30 cellular contexts compared by ENCODE assay signal in genomic region chr3:107488942-107489341, GRCh38.
"Had no signal": no experiment of that assay in that cellular context is flagged by ENCODE, and none has a peak within 500 bp of the region (broad histone marks: within the 10 kb centered on the region; RNA-seq: fewer than 3 reads in every experiment).

No MANE protein-coding gene starts in this region.

- H3K27me3 Mint-ChIP-seq: activated T-cell treated with anti-CD3 and anti-CD28 coated beads, Interleukin-2, amount 50 U/mL, for 24 hours; stimulated activated memory B cell treated with anti-CD40 and anti-IgM and Interleukin-4, amounts not matched to agents 10 μg/mL and 1 μg/mL and 100 μg/mL, for 72 hours had no signal

- FAIRE-seq: bronchial epithelial cell had no signal

- H3K27me3 ChIP-seq: esophagus muscularis mucosa, neural progenitor cell, vagina had no signal

- H3K27ac ChIP-seq: esophagus muscularis mucosa, neural progenitor cell, vagina, WERI-Rb-1 had no signal

- H3K9ac ChIP-seq: neural progenitor cell had no signal

- H3K4me3 ChIP-seq: esophagus muscularis mucosa, neural progenitor cell, vagina had no signal

- H3K36me3 Mint-ChIP-seq: memory B cell; natural killer cell; neural progenitor cell; stimulated activated memory B cell treated with anti-CD40 and anti-IgM and Interleukin-4, amounts not matched to agents 10 μg/mL and 1 μg/mL and 100 μg/mL, for 72 hours; type B pancreatic cell had no signal

- H3K36me3 ChIP-seq: esophagus muscularis mucosa, neural progenitor cell, vagina, WERI-Rb-1 had no signal

- H3K27ac Mint-ChIP-seq: activated CD4-positive, alpha-beta memory T cell treated with anti-CD3 and anti-CD28 coated beads, Interleukin-2, amount 10 ng/mL, durations not matched to agents 7 days and 5 days; activated CD4-positive, alpha-beta T cell treated with anti-CD3 and anti-CD28 coated beads, Interleukin-2, amount 10 ng/mL, durations not matched to agents 7 days and 5 days; activated T-cell treated with anti-CD3 and anti-CD28 coated beads, Interleukin-2, amount 50 U/mL, for 24 hours; dendritic cell treated with granulocyte-macrophage colony-stimulating factor and Interleukin-4, amounts not matched to agents 40 ng/mL and 50 ng/mL, for 4 days; endodermal cell; memory B cell; natural killer cell; neural progenitor cell; stimulated activated memory B cell treated with anti-CD40 and anti-IgM and Interleukin-4, amounts not matched to agents 10 μg/mL and 1 μg/mL and 100 μg/mL, for 72 hours; stimulated activated naive CD8-positive, alpha-beta T cell treated with anti-CD3 and anti-CD28 coated beads, Interleukin-15, amount 100 ng/mL, for 72 hours; type B pancreatic cell had no signal

- DNase-seq: activated CD4-positive, alpha-beta memory T cell treated with anti-CD3 and anti-CD28 coated beads, Interleukin-2, amount 10 ng/mL, durations not matched to agents 7 days and 5 days; activated CD4-positive, alpha-beta T cell treated with anti-CD3 and anti-CD28 coated beads, Interleukin-2, amount 10 ng/mL, durations not matched to agents 7 days and 5 days; activated CD8-positive, alpha-beta memory T cell treated with anti-CD3 and anti-CD28 coated beads, Interleukin-2, amount 50 U/mL, for 48 hours; activated gamma-delta T cell; activated naive CD4-positive, alpha-beta T cell treated with anti-CD3 and anti-CD28 coated beads, Interleukin-2, amount 50 U/mL, for 16 hours; activated T-cell treated with anti-CD3 and anti-CD28 coated beads, Interleukin-2, amount 50 U/mL, for 24 hours; anterior cingulate cortex; endodermal cell; islet precursor cell; midbrain; natural killer cell; posterior cingulate gyrus; small intestine; stimulated activated CD4-positive, alpha-beta T cell treated with anti-CD3 and anti-CD28 coated beads, Interleukin-4, amount 100 ng/mL, for 4 hours; stimulated activated CD8-positive, alpha-beta memory T cell treated with anti-CD3 and anti-CD28 coated beads, Interleukin-4, amount 100 ng/mL, for 48 hours; stimulated activated naive CD8-positive, alpha-beta T cell treated with anti-CD3 and anti-CD28 coated beads, Interleukin-15, amount 100 ng/mL, for 72 hours; substantia nigra; T-helper 1 cell; WERI-Rb-1 had no signal

- H3K4me1 Mint-ChIP-seq: activated CD4-positive, alpha-beta memory T cell treated with anti-CD3 and anti-CD28 coated beads, Interleukin-2, amount 10 ng/mL, durations not matched to agents 7 days and 5 days; activated CD4-positive, alpha-beta T cell treated with anti-CD3 and anti-CD28 coated beads, Interleukin-2, amount 10 ng/mL, durations not matched to agents 7 days and 5 days; central memory CD8-positive, alpha-beta T cell; memory B cell; natural killer cell; stimulated activated memory B cell treated with anti-CD40 and anti-IgM and Interleukin-4, amounts not matched to agents 10 μg/mL and 1 μg/mL and 100 μg/mL, for 72 hours; stimulated activated naive CD8-positive, alpha-beta T cell treated with anti-CD3 and anti-CD28 coated beads, Interleukin-15, amount 100 ng/mL, for 72 hours had no signal

- H3K4me3 Mint-ChIP-seq: activated CD4-positive, alpha-beta memory T cell treated with anti-CD3 and anti-CD28 coated beads, Interleukin-2, amount 10 ng/mL, durations not matched to agents 7 days and 5 days; activated CD4-positive, alpha-beta T cell treated with anti-CD3 and anti-CD28 coated beads, Interleukin-2, amount 10 ng/mL, durations not matched to agents 7 days and 5 days; activated T-cell treated with anti-CD3 and anti-CD28 coated beads, Interleukin-2, amount 50 U/mL, for 24 hours; central memory CD8-positive, alpha-beta T cell; dendritic cell treated with granulocyte-macrophage colony-stimulating factor and Interleukin-4, amounts not matched to agents 40 ng/mL and 50 ng/mL, for 4 days; endodermal cell; memory B cell; natural killer cell; neural progenitor cell; stimulated activated memory B cell treated with anti-CD40 and anti-IgM and Interleukin-4, amounts not matched to agents 10 μg/mL and 1 μg/mL and 100 μg/mL, for 72 hours; stimulated activated naive CD8-positive, alpha-beta T cell treated with anti-CD3 and anti-CD28 coated beads, Interleukin-15, amount 100 ng/mL, for 72 hours; type B pancreatic cell had no signal

- H3K4me2 ChIP-seq: neural progenitor cell had no signal

- ATAC-seq: activated CD4-positive, CD25-positive, alpha-beta regulatory T cell treated with anti-CD3 and anti-CD28 coated beads, Interleukin-2, amount 50 U/mL, for 24 hours; natural killer cell; sciatic nerve; stimulated activated memory B cell treated with anti-CD40 and anti-IgM and Interleukin-4, amounts not matched to agents 10 μg/mL and 1 μg/mL and 100 μg/mL, for 72 hours; stimulated activated naive CD8-positive, alpha-beta T cell treated with anti-CD3 and anti-CD28 coated beads, Interleukin-15, amount 100 ng/mL, for 72 hours had no signal

- H2AFZ ChIP-seq: neural progenitor cell had no signal

- H3K9me3 Mint-ChIP-seq: activated CD4-positive, alpha-beta memory T cell treated with anti-CD3 and anti-CD28 coated beads, Interleukin-2, amount 10 ng/mL, durations not matched to agents 7 days and 5 days; activated CD4-positive, alpha-beta T cell treated with anti-CD3 and anti-CD28 coated beads, Interleukin-2, amount 10 ng/mL, durations not matched to agents 7 days and 5 days; activated T-cell treated with anti-CD3 and anti-CD28 coated beads, Interleukin-2, amount 50 U/mL, for 24 hours; central memory CD8-positive, alpha-beta T cell; dendritic cell treated with granulocyte-macrophage colony-stimulating factor and Interleukin-4, amounts not matched to agents 40 ng/mL and 50 ng/mL, for 4 days; endodermal cell; memory B cell; natural killer cell; neural progenitor cell; stimulated activated memory B cell treated with anti-CD40 and anti-IgM and Interleukin-4, amounts not matched to agents 10 μg/mL and 1 μg/mL and 100 μg/mL, for 72 hours; stimulated activated naive CD8-positive, alpha-beta T cell treated with anti-CD3 and anti-CD28 coated beads, Interleukin-15, amount 100 ng/mL, for 72 hours; type B pancreatic cell had no signal

- H3K4me1 ChIP-seq: esophagus muscularis mucosa, vagina had no signal

- H3K9me3 ChIP-seq: esophagus muscularis mucosa, vagina had no signal
